22 cellular contexts compared by ENCODE assay signal in genomic region chr4:169018406-169018805, GRCh38. TPM values are rescaled to one million over a fixed set of nuclear protein-coding genes. Genes with fewer than 3 reads are reported as not detected.
DNase-seq lines count a peak whose midpoint lies in the region; ATAC-seq, FAIRE-seq and TF ChIP-seq lines count a peak whose summit lies in the region.
"Had no signal": no experiment of that assay in that cellular context is flagged by ENCODE, and none has a peak within 500 bp of the region (broad histone marks: within the 10 kb centered on the region; RNA-seq: fewer than 3 reads in every experiment).

No MANE protein-coding gene starts in this region.

- H3K4me3 ChIP-seq in bronchial epithelial cell (ENCODE audit: low read depth, low read length) (no peak overlapping the region), A673 (ENCODE audit: low read depth, low read length, poor library complexity, severe bottlenecking) (no peak overlapping the region)
- H3K4me3 ChIP-seq: HAP-1, SJSA1 had no signal

- DNase-seq in natural killer cell (no peak), bronchial epithelial cell (ENCODE audit: low read depth) (peak; percentile 46), immature natural killer cell (no peak), A673 (ENCODE audit: low spot score) (no peak), H4 (ENCODE audit: low spot score) (no peak), EL (no peak), NCI-H345 treated with DMSO at 0.1 percent for 48 hours (lab: John Stamatoyannopoulos, UW; ENCODE audit: unreplicated experiment) (no peak)
- DNase-seq in natural killer cell treated with Interleukin-12 subunit alpha and Interleukin-12 subunit beta and Interleukin-15 and Interleukin-18, amount 100 ng/mL, for 72 hours (ENCODE audit: low spot score), result no peak
- DNase-seq: 8988T, DMS153, DND-41, KBM-7, NCI-H1105 treated with DMSO at 0.1 percent for 48 hours, NCI-H146, NCI-H1930, NCI-H2107, NCI-H446, NCI-H524 treated with DMSO at 0.1 percent for 48 hours, NCI-H774, Right ventricle myocardium superior had no signal

- no peak for FAIRE-seq in bronchial epithelial cell (lab: Jason Lieb, UNC)

- H3K4me1 Mint-ChIP-seq in natural killer cell (peaks cover 40 to 44% of the 10 kb centered on the region in 2 donors), immature natural killer cell (peaks cover 47 to 50% of the 10 kb centered on the region in 2 donors)
- H3K4me1 Mint-ChIP-seq in natural killer cell treated with Interleukin-12 subunit alpha and Interleukin-12 subunit beta and Interleukin-15 and Interleukin-18, amount 100 ng/mL, for 72 hours (ENCODE audit: low read depth in 2 of 2), result peaks cover 26 to 39% of the 10 kb centered on the region in 2 donors

- BruUV-seq in A673 (replicated peaks; lab: Mats Ljungman, UMichigan), result no TSS peak

- no peaks in the 10 kb centered on the region for H3K9me3 ChIP-seq in A673 (ENCODE audit: low read depth, low read length, poor library complexity, severe bottlenecking)
- H3K9me3 ChIP-seq: HAP-1, SJSA1 had no signal

- H3K27me3 Mint-ChIP-seq in natural killer cell (ENCODE audit: low read depth in 2 of 2) (peaks cover 3 to 7% of the 10 kb centered on the region in 2 donors), immature natural killer cell (ENCODE audit: low read depth in 3 of 3) (peaks cover 13 to 16% (median 16%) of the 10 kb centered on the region in 3 donors)
- H3K27me3 Mint-ChIP-seq in natural killer cell treated with Interleukin-12 subunit alpha and Interleukin-12 subunit beta and Interleukin-15 and Interleukin-18, amount 100 ng/mL, for 72 hours, result no peaks in the 10 kb centered on the region

- intact Hi-C loops in natural killer cell (cut with micrococcal nuclease), result loop anchor here (5.0 to 10.0 kb wide), 4 partner anchors 184 to 736 kb away; partner anchors contain the start of genes CLCN3 and HPF1
- intact Hi-C loops in A673 (cut with micrococcal nuclease; ENCODE audit: unreplicated experiment), result no loop called here

- no peaks in the 10 kb centered on the region for H3K27me3 ChIP-seq in bronchial epithelial cell (ENCODE audit: control insufficient read depth, insufficient read depth, low read length)
- H3K27me3 ChIP-seq in A673 (replicated peaks; ENCODE audit: insufficient read depth, low read depth, low read length, poor library complexity), result no peaks in the 10 kb centered on the region
- H3K27me3 ChIP-seq: SJSA1 had no signal

- H3K4me3 Mint-ChIP-seq in natural killer cell (peak overlapping the region; percentile 3), immature natural killer cell (peak overlapping the region in 1 of 5 donors; percentile 33)
- no peak overlapping the region for H3K4me3 Mint-ChIP-seq in natural killer cell treated with Interleukin-12 subunit alpha and Interleukin-12 subunit beta and Interleukin-15 and Interleukin-18, amount 100 ng/mL, for 72 hours

- H3K27ac ChIP-seq in A673 (ENCODE audit: low read depth, low read length, poor library complexity, severe bottlenecking), result no peak overlapping the region
- H3K27ac ChIP-seq: SJSA1 had no signal

- H3K36me3 Mint-ChIP-seq in natural killer cell (no peaks in the 10 kb centered on the region), immature natural killer cell (no peaks in the 10 kb centered on the region)
- H3K36me3 Mint-ChIP-seq in natural killer cell treated with Interleukin-12 subunit alpha and Interleukin-12 subunit beta and Interleukin-15 and Interleukin-18, amount 100 ng/mL, for 72 hours, result no peaks in the 10 kb centered on the region

- no peak for ATAC-seq in natural killer cell
- ATAC-seq in natural killer cell treated with Interleukin-12 subunit alpha and Interleukin-12 subunit beta and Interleukin-15 and Interleukin-18, amount 100 ng/mL, for 72 hours, result no peak

- peaks cover 0 to 3% of the 10 kb centered on the region in 2 donors for H3K9me3 Mint-ChIP-seq in natural killer cell
- H3K9me3 Mint-ChIP-seq in natural killer cell treated with Interleukin-12 subunit alpha and Interleukin-12 subunit beta and Interleukin-15 and Interleukin-18, amount 100 ng/mL, for 72 hours, result no peaks in the 10 kb centered on the region
- no peaks in the 10 kb centered on the region for H3K9me3 Mint-ChIP-seq in immature natural killer cell

- H3K36me3 ChIP-seq in bronchial epithelial cell (ENCODE audit: control insufficient read depth, insufficient read depth, low read length) (no peaks in the 10 kb centered on the region), A673 (ENCODE audit: insufficient read depth, low read length, poor library complexity, severe bottlenecking) (no peaks in the 10 kb centered on the region)
- H3K36me3 ChIP-seq: HAP-1, SJSA1 had no signal

- TF ChIP-seq CTCF in natural killer cell (IDR thresholded peaks at IDR 0.05), result no peak
- TF ChIP-seq CTCF in bronchial epithelial cell (IDR thresholded peaks at IDR 0.05; ENCODE audit: insufficient read depth, low read length, severe bottlenecking), result no peak
- no peak for TF ChIP-seq CTCF in A673 (conservative IDR thresholded peaks at IDR 0.05; ENCODE audit: low read depth, low read length)

- peaks cover 13% of the 10 kb centered on the region for H3K4me1 ChIP-seq in A673 (ENCODE audit: insufficient read depth, low read length, poor library complexity, severe bottlenecking)

- CTCF ChIA-PET in A673 (lab: Charles Lee), result no interaction called here

- POLR2A ChIA-PET in A673 (lab: Charles Lee; ENCODE audit: low non-redundant PET), result no interaction called here

- peak overlapping the region; percentile 97 for H3K27ac Mint-ChIP-seq in natural killer cell
- H3K27ac Mint-ChIP-seq in natural killer cell treated with Interleukin-12 subunit alpha and Interleukin-12 subunit beta and Interleukin-15 and Interleukin-18, amount 100 ng/mL, for 72 hours, result peak overlapping the region in 1 of 2 donors; percentile 61
- peak overlapping the region; percentile 28 to 99 (median 81) for H3K27ac Mint-ChIP-seq in immature natural killer cell

RNA-seq across cellular contexts. Expression of gene CBR4, which starts 8.4 kb away (rescaled TPM):
- total RNA-seq in natural killer cell (10 to 100 TPM; 17.2 to 28.1 (median 20.3) TPM), bronchial epithelial cell (9.5 and 14.7 TPM in 2 replicates), A673 (2021) (31.4 and 31.6 TPM in 2 replicates)
- total RNA-seq in natural killer cell treated with Interleukin-12 subunit alpha and Interleukin-12 subunit beta and Interleukin-15 and Interleukin-18, amount 100 ng/mL, for 72 hours, result 10 to 100 TPM in 1 of 2 donors, 1 to 10 TPM in 1; 9.2 to 21.6 TPM
- polyA plus RNA-seq in immature natural killer cell, result 10 to 100 TPM in 1 of 3 donors, 1 to 10 TPM in 2; 2.3 to 11.5 (median 7.6) TPM
- total RNA-seq in H4 (2014; rRNA removed; shearing (Covaris generic)), result 7.5 and 10.7 TPM in 2 replicates
